In genomic region chr12:14322403-14322802, GRCh38 we compare ENCODE assay signal across 20 cellular contexts.
"Had no signal": no experiment of that assay in that cellular context is flagged by ENCODE, and none has a peak within 500 bp of the region (broad histone marks: within the 10 kb centered on the region; RNA-seq: fewer than 3 reads in every experiment).

No MANE protein-coding gene starts in this region.

- H3K9me3 Mint-ChIP-seq: activated CD4-positive, alpha-beta memory T cell treated with anti-CD3 and anti-CD28 coated beads for 36 hours; activated naive CD4-positive, alpha-beta T cell treated with anti-CD3 and anti-CD28 coated beads, Interleukin-2, amount 50 U/mL, for 24 hours; activated T-cell treated with anti-CD3 and anti-CD28 coated beads, Interleukin-2, amount 50 U/mL, for 24 hours; stimulated activated naive CD8-positive, alpha-beta T cell treated with anti-CD3 and anti-CD28 coated beads, Interleukin-15, amount 100 ng/mL, for 72 hours had no signal

- H3K4me1 Mint-ChIP-seq: activated naive CD4-positive, alpha-beta T cell treated with anti-CD3 and anti-CD28 coated beads, Interleukin-2, amount 50 U/mL, for 24 hours; brain; mesothelial cell of epicardium; stimulated activated naive CD8-positive, alpha-beta T cell treated with anti-CD3 and anti-CD28 coated beads, Interleukin-15, amount 100 ng/mL, for 72 hours had no signal

- DNase-seq: activated CD4-positive, alpha-beta memory T cell treated with anti-CD3 and anti-CD28 coated beads for 36 hours; activated effector memory CD4-positive, alpha-beta T cell treated with Interleukin-2 at 50 U/mL for 16 hours; activated T-cell treated with anti-CD3 and anti-CD28 coated beads, Interleukin-2, amount 50 U/mL, for 24 hours; amniotic stem cell; central memory CD4-positive, alpha-beta T cell; effector CD8-positive, alpha-beta T cell; esophagus squamous epithelium; left colon; lower lobe of right lung; nephron progenitor cell; stimulated activated CD4-positive, alpha-beta T cell treated with anti-CD3 and anti-CD28 coated beads, Interleukin-1b, Interleukin-23, amount 100 ng/mL, for 48 hours; stimulated activated naive CD8-positive, alpha-beta T cell treated with anti-CD3 and anti-CD28 coated beads, Interleukin-15, amount 100 ng/mL, for 72 hours; T-helper 1 cell; T1000 had no signal

- H3K4me3 Mint-ChIP-seq: activated CD4-positive, alpha-beta memory T cell treated with anti-CD3 and anti-CD28 coated beads for 36 hours; activated naive CD4-positive, alpha-beta T cell treated with anti-CD3 and anti-CD28 coated beads, Interleukin-2, amount 50 U/mL, for 24 hours; activated T-cell treated with anti-CD3 and anti-CD28 coated beads, Interleukin-2, amount 50 U/mL, for 24 hours; brain; mesothelial cell of epicardium; nephron progenitor cell; stimulated activated naive CD8-positive, alpha-beta T cell treated with anti-CD3 and anti-CD28 coated beads, Interleukin-15, amount 100 ng/mL, for 72 hours had no signal

- H3K36me3 Mint-ChIP-seq: activated CD4-positive, alpha-beta memory T cell treated with anti-CD3 and anti-CD28 coated beads for 36 hours; activated naive CD4-positive, alpha-beta T cell treated with anti-CD3 and anti-CD28 coated beads, Interleukin-2, amount 50 U/mL, for 24 hours; brain; mesothelial cell of epicardium had no signal

- H3K27me3 ChIP-seq: esophagus squamous epithelium, gastroesophageal sphincter had no signal

- H3K9me3 ChIP-seq: esophagus squamous epithelium, gastroesophageal sphincter, lower lobe of right lung had no signal

- H3K27ac ChIP-seq: coronary artery, esophagus squamous epithelium, gastroesophageal sphincter, lower lobe of right lung had no signal

- H3K27me3 Mint-ChIP-seq: activated CD4-positive, alpha-beta memory T cell treated with anti-CD3 and anti-CD28 coated beads for 36 hours; activated naive CD4-positive, alpha-beta T cell treated with anti-CD3 and anti-CD28 coated beads, Interleukin-2, amount 50 U/mL, for 24 hours; activated T-cell treated with anti-CD3 and anti-CD28 coated beads, Interleukin-2, amount 50 U/mL, for 24 hours; brain; stimulated activated naive CD8-positive, alpha-beta T cell treated with anti-CD3 and anti-CD28 coated beads, Interleukin-15, amount 100 ng/mL, for 72 hours had no signal

- H3K4me3 ChIP-seq: coronary artery, esophagus squamous epithelium, gastroesophageal sphincter, lower lobe of right lung had no signal

- H3K36me3 ChIP-seq: esophagus squamous epithelium, gastroesophageal sphincter, lower lobe of right lung had no signal

- H3K4me1 ChIP-seq: esophagus squamous epithelium, gastroesophageal sphincter, lower lobe of right lung had no signal

- ATAC-seq: gastroesophageal sphincter; left colon; lower lobe of right lung; sciatic nerve; stimulated activated naive CD8-positive, alpha-beta T cell treated with anti-CD3 and anti-CD28 coated beads, Interleukin-15, amount 100 ng/mL, for 72 hours had no signal

- H3K27ac Mint-ChIP-seq: activated CD4-positive, alpha-beta memory T cell treated with anti-CD3 and anti-CD28 coated beads for 36 hours; activated naive CD4-positive, alpha-beta T cell treated with anti-CD3 and anti-CD28 coated beads, Interleukin-2, amount 50 U/mL, for 24 hours; activated T-cell treated with anti-CD3 and anti-CD28 coated beads, Interleukin-2, amount 50 U/mL, for 24 hours; brain; mesothelial cell of epicardium; nephron progenitor cell; stimulated activated naive CD8-positive, alpha-beta T cell treated with anti-CD3 and anti-CD28 coated beads, Interleukin-15, amount 100 ng/mL, for 72 hours had no signal
